Comparison of ENCODE assay signal across 8 cellular contexts in the genomic region with DNA sequence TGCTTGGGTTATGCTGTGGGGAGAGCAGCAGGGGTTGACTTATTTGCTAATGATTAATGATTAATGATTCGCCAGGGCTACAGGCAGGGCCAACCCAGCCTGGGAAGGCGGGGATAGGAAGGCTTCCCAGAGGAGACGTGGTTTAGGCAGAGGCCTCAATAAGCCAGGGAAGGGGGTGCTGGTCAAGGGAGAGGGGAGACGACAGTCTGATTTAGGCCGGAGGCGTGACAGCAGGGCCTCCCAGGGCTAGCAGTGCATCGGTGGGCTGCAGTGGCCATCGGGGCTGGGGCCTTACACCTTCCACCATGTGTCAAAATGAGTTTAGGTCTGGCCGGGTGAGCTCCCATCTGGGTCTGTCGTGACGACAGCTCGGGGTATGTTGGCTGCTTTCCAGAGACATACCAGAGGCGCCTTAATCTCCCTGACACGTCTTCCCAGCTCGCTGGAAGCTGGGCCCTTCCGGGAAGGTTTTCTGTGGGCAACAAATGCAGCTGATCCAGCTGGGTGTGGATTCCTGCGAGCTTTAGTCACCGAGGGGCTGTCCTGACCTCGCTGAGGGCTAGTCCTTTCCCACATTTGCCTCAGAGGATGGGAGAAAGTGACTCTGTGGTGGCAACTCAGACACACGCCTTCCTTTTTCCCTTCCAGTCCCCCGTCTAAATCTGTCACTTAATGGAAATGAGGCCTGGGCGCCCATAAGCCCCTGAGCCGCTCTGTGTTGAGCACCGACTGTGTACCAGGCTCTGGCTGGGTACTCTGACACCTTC. TPM values are rescaled to one million over a fixed set of nuclear protein-coding genes. Genes with fewer than 3 reads are reported as not detected.
A peak's percentile ranks its signal among the peaks of the same experiment; 100 is the strongest.
DNase-seq lines count a peak whose midpoint lies in the region; ATAC-seq and TF ChIP-seq lines count a peak whose summit lies in the region.

No MANE protein-coding gene starts in this region.

- no peaks in the 10 kb centered on the region for H3K36me3 ChIP-seq in suprapubic skin

- no peaks in the 10 kb centered on the region for H3K4me1 ChIP-seq in suprapubic skin

- TF ChIP-seq EP300 in suprapubic skin (IDR thresholded peaks at IDR 0.05), result no peak

- no peaks in the 10 kb centered on the region for H3K9me3 ChIP-seq in suprapubic skin

- no peaks in the 10 kb centered on the region for H3K27me3 ChIP-seq in suprapubic skin

- no peak for TF ChIP-seq CTCF in astrocyte of the spinal cord (IDR thresholded peaks at IDR 0.05; ENCODE audit: low read depth, low read length)
- TF ChIP-seq CTCF in suprapubic skin (IDR thresholded peaks at IDR 0.05), result no peak

- TF ChIP-seq POLR2A in suprapubic skin (IDR thresholded peaks at IDR 0.05), result no peak

- H3K4me3 ChIP-seq in astrocyte of the spinal cord (ENCODE audit: low read depth, low read length), result no peak overlapping the region
- H3K4me3 ChIP-seq in suprapubic skin, result no peak overlapping the region

- in situ Hi-C loops in astrocyte of the spinal cord (cut with HindIII; ENCODE audit: low sequenced_read_pairs), result no loop called here

- no peak for ATAC-seq in GM19035 (IDR thresholded peaks at IDR 0.05; ENCODE audit: unreplicated experiment)
- ATAC-seq in GM18868 (IDR thresholded peaks at IDR 0.05; ENCODE audit: unreplicated experiment), result no peak

- H3K27ac ChIP-seq in suprapubic skin, result peak overlapping the region; percentile 52

- DNase-seq in HT1080 (ENCODE audit: low read depth) (peak; percentile 98), astrocyte of the spinal cord (ENCODE audit: low read depth, low spot score) (peak; percentile 99), kidney glomerular epithelial cell (lab: John Stamatoyannopoulos, UW) (peak; percentile 97), suprapubic skin (ENCODE audit: low spot score in 2 of 2) (peak in 1 of 2 donors; percentile 79), NCI-H187 treated with DMSO at 0.1 percent for 48 hours (lab: John Stamatoyannopoulos, UW) (no peak), SKM-1 treated with dmso at 0.1 percent for 144 hours (lab: John Stamatoyannopoulos, UW; ENCODE audit: unreplicated experiment) (no peak)

- WGBS in suprapubic skin, result 50% methylated on average over 23 of the region's 24 CpGs

RNA-seq across cellular contexts. Expression of a gene that starts 3.7 kb away (rescaled TPM):
- not detected in 2 replicates for total RNA-seq in HT1080 (2014; rRNA removed; shearing (Covaris generic))
- not detected in 2 replicates for polyA plus RNA-seq in HT1080 (2015; cell fraction: cytosol; rRNA removed)
- polyA plus RNA-seq in HT1080 (2015; cell fraction: nucleus; rRNA removed), result not detected in 2 replicates
- total RNA-seq in suprapubic skin, result not detected

RNA-seq across cellular contexts. Expression of a gene that starts 50.5 kb away (rescaled TPM):
- 15.1 and 23.8 TPM in 2 replicates for total RNA-seq in HT1080 (2014; rRNA removed; shearing (Covaris generic))
- polyA plus RNA-seq in HT1080 (2015; cell fraction: cytosol; rRNA removed), result 17.3 and 17.4 TPM in 2 replicates
- 22.0 and 26.9 TPM in 2 replicates for polyA plus RNA-seq in HT1080 (2015; cell fraction: nucleus; rRNA removed)
- total RNA-seq in suprapubic skin, result 10 to 100 TPM; 26.1 to 30.4 (median 29.5) TPM

Comparison
In these comparisons a context has a peak if more than half of its experiments do, and no peak if none do; other contexts are left out.
1. DNase-seq: peak in HT1080 (single experiment), astrocyte of the spinal cord (single experiment) and kidney glomerular epithelial cell (single experiment); none in NCI-H187 treated with DMSO at 0.1 percent for 48 hours (single experiment) and SKM-1 treated with dmso at 0.1 percent for 144 hours (single experiment).